ENCODE assay signal across 8 cellular contexts in the genomic region with DNA sequence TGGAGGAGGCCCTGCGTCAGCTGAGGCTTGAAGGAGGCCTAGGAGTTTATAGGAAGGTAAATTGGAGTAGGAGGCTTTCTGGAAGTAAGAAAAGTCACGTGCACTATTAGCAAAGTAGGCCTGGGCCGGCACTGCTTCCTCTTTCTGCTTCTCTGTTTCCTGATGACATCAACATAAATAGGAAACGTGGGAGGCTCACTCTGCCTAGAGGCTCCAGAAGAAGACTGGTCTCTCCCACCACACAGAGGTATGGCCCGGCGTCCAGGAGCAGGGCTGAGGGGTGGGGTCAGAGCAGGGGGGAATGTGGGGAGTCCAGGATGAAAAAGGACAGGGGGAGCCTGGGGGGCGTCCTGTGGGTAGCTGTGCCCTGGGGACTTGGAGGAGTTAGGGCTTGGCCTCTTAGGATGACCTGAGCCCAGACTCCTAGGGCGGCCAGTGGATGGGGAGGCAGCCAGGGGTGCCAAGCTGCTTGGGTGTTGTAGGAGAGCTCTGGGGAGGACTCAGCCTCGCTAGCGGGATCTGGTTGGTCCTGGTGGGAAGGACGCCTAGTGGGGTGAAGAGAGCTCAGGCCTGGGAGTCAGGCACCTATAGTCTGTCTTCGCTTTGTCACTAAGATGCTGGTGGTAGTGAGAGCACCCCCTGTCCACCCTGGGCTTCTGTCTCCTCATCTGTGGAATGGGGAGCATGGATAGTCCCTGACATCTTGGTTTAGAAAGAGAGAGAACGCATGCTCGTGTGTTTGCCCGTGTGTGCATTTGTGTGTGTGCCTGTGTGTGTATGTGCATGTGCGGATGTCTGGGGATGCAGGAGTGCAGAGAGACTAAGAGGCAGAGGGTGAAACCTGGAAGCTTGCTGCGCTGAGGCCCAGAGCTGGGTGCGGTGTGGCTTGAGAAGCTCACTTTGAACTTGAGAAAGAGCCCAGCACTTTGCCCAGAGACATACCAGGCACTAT. TPM values are rescaled to one million over a fixed set of nuclear protein-coding genes. Genes with fewer than 3 reads are reported as not detected.
DNase-seq lines count a peak whose midpoint lies in the region; ATAC-seq, FAIRE-seq and TF ChIP-seq lines count a peak whose summit lies in the region.

Gene CSF2RB, plus strand, starts transcription at position 198 of the 952 bp plus-strand sequence. CDS start 8,580 bp downstream, outside the sequence.

- H3K9me3 ChIP-seq in pancreas, result no peaks in the 10 kb centered on the region

- FAIRE-seq in GM12892 (lab: Jason Lieb, UNC) (peak; percentile 92), pancreas (lab: Jason Lieb, UNC) (no peak)

- intact Hi-C loops in pancreas (cut with DNase I), result no loop called here

- ATAC-seq in esophagus mucosa, result peak; percentile 53
- peak in 3 of 4 donors; percentile 18 to 86 (median 77) for ATAC-seq in pancreas
- no peak for ATAC-seq in HG03354 (IDR thresholded peaks at IDR 0.05; ENCODE audit: poor library complexity, severe bottlenecking, unreplicated experiment)
- no peak for ATAC-seq in foreskin keratinocyte

- peak; percentile 54 for TF ChIP-seq POLR2A in GM12892 (IDR thresholded peaks at IDR 0.05; ENCODE audit: low read depth, low read length)

- H3K27me3 ChIP-seq in pancreas (peaks cover 0 to 4% (median 0%) of the 10 kb centered on the region in 4 donors), foreskin keratinocyte (peaks cover 17% of the 10 kb centered on the region)

- H3K4me1 ChIP-seq in pancreas, result no peaks in the 10 kb centered on the region
- H3K4me1 ChIP-seq in foreskin keratinocyte, result no peaks in the 10 kb centered on the region

- 67 to 69% methylated on average over 18 of the region's 18 CpGs for WGBS in pancreas, 2 donors

- H3K4me3 ChIP-seq in pancreas, result peak within 1 kb of the TSS in 1 of 4 donors; percentile 27

- H3K36me3 ChIP-seq in pancreas, result no peaks in the 10 kb centered on the region

- TF ChIP-seq CTCF in pancreas (IDR thresholded peaks at IDR 0.05) (no peak), foreskin keratinocyte (conservative IDR thresholded peaks at IDR 0.05) (no peak)

- H3K27ac ChIP-seq in pancreas (peak within 1 kb of the TSS in 2 of 4 donors; percentile 5 to 12), foreskin keratinocyte (no peak within 1 kb of the TSS)

- no peak for DNase-seq in GM12892 (ENCODE audit: insufficient read length)
- peak; percentile 61 for DNase-seq in NAMALWA (ENCODE audit: low spot score)
- DNase-seq in pancreas, result peak in 1 of 6 donors; percentile 42
- DNase-seq in NCI-H82 (lab: John Stamatoyannopoulos, UW), result no peak
- DNase-seq in HCEC 1CT, result no peak
- no peak for DNase-seq in foreskin keratinocyte

RNA-seq across cellular contexts. Expression of gene CSF2RB, which starts in this region (rescaled TPM):
- 14.7 TPM for polyA plus RNA-seq in GM12892 (2012; ENCODE audit: missing spikeins)
- total RNA-seq in esophagus mucosa (1.00 TPM), pancreas (1 to 10 TPM in 4 of 6 donors, under 1 TPM in 2; 0.46 to 4.3 (median 1.8) TPM), foreskin keratinocyte (not detected in 2 replicates)
- polyA plus RNA-seq in pancreas (1 to 10 TPM in 1 of 2 donors, under 1 TPM in 1; 0.87 to 2.6 TPM), foreskin keratinocyte (not detected in 2 replicates)

Comparison
In these comparisons a context has a peak if more than half of its experiments do, and no peak if none do; other contexts are left out.
1. Peak in ATAC-seq in esophagus mucosa; RNA of the gene not detected or under 1 TPM.
2. ATAC-seq: peak in pancreas (3 of 4); none in HG03354 (single experiment) and foreskin keratinocyte (single experiment).